ENCODE assay signal across 8 cellular contexts in genomic region chr5:62403411-62404250, GRCh38. TPM values are rescaled to one million over a fixed set of nuclear protein-coding genes. Genes with fewer than 3 reads are reported as not detected.
DNase-seq lines count a peak whose midpoint lies in the region; ATAC-seq and TF ChIP-seq lines count a peak whose summit lies in the region.

Gene DIMT1, minus strand, starts transcription at chr5:62403905. Its CDS starts 133 bp downstream, at chr5:62403772.

- CTCF ChIA-PET in activated naive CD4-positive, alpha-beta T cell treated with anti-CD3 and anti-CD28 coated beads, Interleukin-2, amount 10 ng/mL, durations not matched to agents 7 days and 5 days (lab: Charles Lee), result interaction anchor here (0.7 to 1.3 kb wide), 3 partner anchors 9 to 71 kb away, joined by 3 to 6 read pairs (median 3); partner anchors contain the start of gene IPO11

- H3K4me3 ChIP-seq in NB4 (ENCODE audit: low read depth, low read length) (peak within 1 kb of the TSS; percentile 97), SK-N-MC (peak within 1 kb of the TSS; percentile 94), gastroesophageal sphincter (peak within 1 kb of the TSS; percentile 57 to 87), neutrophil (ENCODE audit: low read depth in 1 of 2, low read length in 1 of 2) (peak within 1 kb of the TSS; percentile 80 to 96)

- no peaks in the 10 kb centered on the region for H3K27me3 ChIP-seq in gastroesophageal sphincter
- H3K27me3 ChIP-seq in neutrophil, result no peaks in the 10 kb centered on the region

- TF ChIP-seq CTCF in HFFc6 (IDR thresholded peaks at IDR 0.05), result no peak
- TF ChIP-seq CTCF in NB4 (IDR thresholded peaks at IDR 0.05; ENCODE audit: low read depth, low read length), result no peak
- TF ChIP-seq CTCF in gastroesophageal sphincter (IDR thresholded peaks at IDR 0.05), result peak in 1 of 4 experiments; percentile 16
- TF ChIP-seq CTCF in neutrophil (IDR thresholded peaks at IDR 0.05), result no peak

- peak; percentile 100 for ATAC-seq in gastroesophageal sphincter

- peaks cover 1% of the 10 kb centered on the region; the same call in 1 of the 2 replicates for H3K27me3 Mint-ChIP-seq in HFFc6 (ENCODE audit: insufficient read depth)
- H3K27me3 Mint-ChIP-seq in activated naive CD4-positive, alpha-beta T cell treated with anti-CD3 and anti-CD28 coated beads, Interleukin-2, amount 10 ng/mL, durations not matched to agents 7 days and 5 days, result no peaks in the 10 kb centered on the region

- TF ChIP-seq EP300 in gastroesophageal sphincter (IDR thresholded peaks at IDR 0.05), result no peak

- WGBS in gastroesophageal sphincter (ENCODE audit: low coverage in 1 of 2), 2 donors, result 0 to 3% methylated on average over 3 to 6 of the region's 66 CpGs

- H3K27ac ChIP-seq in SK-N-MC (peak within 1 kb of the TSS; percentile 94), gastroesophageal sphincter (peak within 1 kb of the TSS; percentile 79 to 96 (median 87)), neutrophil (peak within 1 kb of the TSS; percentile 67), substantia nigra (ENCODE audit: low read depth, low read length, poor library complexity, severe bottlenecking) (peak within 1 kb of the TSS; percentile 71)

- H3K4me3 Mint-ChIP-seq in HFFc6, result peak within 1 kb of the TSS; percentile 91
- peak within 1 kb of the TSS; percentile 99 for H3K4me3 Mint-ChIP-seq in activated naive CD4-positive, alpha-beta T cell treated with anti-CD3 and anti-CD28 coated beads, Interleukin-2, amount 10 ng/mL, durations not matched to agents 7 days and 5 days

- H3K4me1 Mint-ChIP-seq in HFFc6 (ENCODE audit: low read depth), result peaks cover 26% of the 10 kb centered on the region
- H3K4me1 Mint-ChIP-seq in activated naive CD4-positive, alpha-beta T cell treated with anti-CD3 and anti-CD28 coated beads, Interleukin-2, amount 10 ng/mL, durations not matched to agents 7 days and 5 days, result peaks cover 30% of the 10 kb centered on the region

- peaks cover 21% of the 10 kb centered on the region for H3K36me3 ChIP-seq in SK-N-MC (ENCODE audit: insufficient read depth, low read length)
- H3K36me3 ChIP-seq in gastroesophageal sphincter, result peaks cover 0 to 32% of the 10 kb centered on the region in 2 donors
- no peaks in the 10 kb centered on the region for H3K36me3 ChIP-seq in neutrophil

- H3K9me3 ChIP-seq in SK-N-MC (ENCODE audit: low read depth, low read length) (no peaks in the 10 kb centered on the region), gastroesophageal sphincter (no peaks in the 10 kb centered on the region), neutrophil (no peaks in the 10 kb centered on the region)

- H3K4me1 ChIP-seq in gastroesophageal sphincter (peaks cover 0 to 23% (median 10%) of the 10 kb centered on the region in 3 donors), neutrophil (ENCODE audit: control insufficient read depth in 1 of 2, insufficient read depth in 1 of 2, low read depth in 1 of 2, low read length in 1 of 2) (peaks cover 15 to 20% of the 10 kb centered on the region in 2 experiments)

- H3K27ac Mint-ChIP-seq in HFFc6, result peak within 1 kb of the TSS; percentile 98
- peak within 1 kb of the TSS; percentile 95 for H3K27ac Mint-ChIP-seq in activated naive CD4-positive, alpha-beta T cell treated with anti-CD3 and anti-CD28 coated beads, Interleukin-2, amount 10 ng/mL, durations not matched to agents 7 days and 5 days

- peaks cover 12% of the 10 kb centered on the region for H3K36me3 Mint-ChIP-seq in HFFc6 (ENCODE audit: low read depth)
- H3K36me3 Mint-ChIP-seq in activated naive CD4-positive, alpha-beta T cell treated with anti-CD3 and anti-CD28 coated beads, Interleukin-2, amount 10 ng/mL, durations not matched to agents 7 days and 5 days, result peaks cover 21% of the 10 kb centered on the region

- H3K9ac ChIP-seq in SK-N-MC (ENCODE audit: insufficient read length), result peak within 1 kb of the TSS; percentile 91

- DNase-seq in GM04503 (ENCODE audit: low read depth) (peak; percentile 89), HFFc6 (peak; percentile 98), NB4 (ENCODE audit: low read depth) (peak; percentile 99), SK-N-MC (ENCODE audit: low read depth, low spot score) (peak; percentile 79), substantia nigra (lab: John Stamatoyannopoulos, UW) (peak; percentile 47 to 98 (median 95))
- DNase-seq in activated naive CD4-positive, alpha-beta T cell treated with anti-CD3 and anti-CD28 coated beads, Interleukin-2, amount 10 ng/mL, durations not matched to agents 7 days and 5 days, result peak; percentile 97

- TF ChIP-seq POLR2A in NB4 (IDR thresholded peaks at IDR 0.05; ENCODE audit: extremely low read depth, insufficient read length) (peak; percentile 91), gastroesophageal sphincter (IDR thresholded peaks at IDR 0.05) (peak; percentile 58 to 64)

- H3K9me3 Mint-ChIP-seq in HFFc6, result no peaks in the 10 kb centered on the region
- no peaks in the 10 kb centered on the region for H3K9me3 Mint-ChIP-seq in activated naive CD4-positive, alpha-beta T cell treated with anti-CD3 and anti-CD28 coated beads, Interleukin-2, amount 10 ng/mL, durations not matched to agents 7 days and 5 days

RNA-seq across cellular contexts. Expression of gene DIMT1, which starts in this region (rescaled TPM):
- total RNA-seq in HFFc6 (2021; fragmentation: NEBNext Ultra II Directional; extraction: Animal tissue kit (Norgen Biotek cat#: 25700)), result 10 to 100 TPM; 31.0 to 45.9 (median 33.1) TPM
- total RNA-seq in gastroesophageal sphincter, result 10 to 100 TPM; 21.9 to 39.6 (median 27.5) TPM

Comparison
In these comparisons a context has a peak if more than half of its experiments do, and no peak if none do; other contexts are left out.
1. Peak in every context shown above with its lines: DNase-seq, ATAC-seq, H3K4me3 ChIP-seq and H3K27ac ChIP-seq.